In genomic region chr12:124422570-124423523, GRCh38 we compare ENCODE assay signal across 8 cellular contexts.
A peak's percentile ranks its signal among the peaks of the same experiment; 100 is the strongest.
DNase-seq lines count a peak whose midpoint lies in the region; ATAC-seq and TF ChIP-seq lines count a peak whose summit lies in the region.

No MANE protein-coding gene starts in this region.

- no peak for TF ChIP-seq CTCF in HFFc6 (IDR thresholded peaks at IDR 0.05)
- peak; percentile 5 for TF ChIP-seq CTCF in fibroblast of the aortic adventitia (IDR thresholded peaks at IDR 0.05; ENCODE audit: insufficient read depth, low read length)
- no peak for TF ChIP-seq CTCF in osteoblast (IDR thresholded peaks at IDR 0.05; ENCODE audit: extremely low read depth, low read depth, low read length)
- TF ChIP-seq CTCF in glutamatergic neuron (IDR thresholded peaks at IDR 0.05; ENCODE audit: partially characterized antibody, unreplicated experiment): no peak

- H4K20me1 ChIP-seq in osteoblast (ENCODE audit: insufficient read depth, low read length): peaks cover 3% of the 10 kb centered on the region

- H3K9me3 Mint-ChIP-seq in HFFc6: no peaks in the 10 kb centered on the region
- peaks cover 17% of the 10 kb centered on the region for H3K9me3 Mint-ChIP-seq in glutamatergic neuron (ENCODE audit: unreplicated experiment)
- no peaks in the 10 kb centered on the region for H3K9me3 Mint-ChIP-seq in activated naive CD4-positive, alpha-beta T cell treated with anti-CD3 and anti-CD28 coated beads, Interleukin-2, amount 50 U/mL, for 72 hours

- H3K27me3 ChIP-seq in SJSA1 (replicated peaks) (no peaks in the 10 kb centered on the region), osteoblast (ENCODE audit: insufficient read depth, low read length) (no peaks in the 10 kb centered on the region)

- H3K4me1 Mint-ChIP-seq in HFFc6 (ENCODE audit: low read depth): peaks cover 29% of the 10 kb centered on the region
- H3K4me1 Mint-ChIP-seq in glutamatergic neuron (ENCODE audit: low read depth, unreplicated experiment): peaks cover 34% of the 10 kb centered on the region

- H3K36me3 Mint-ChIP-seq in HFFc6 (ENCODE audit: low read depth) (peaks cover 36% of the 10 kb centered on the region), glutamatergic neuron (ENCODE audit: unreplicated experiment) (peaks cover 8% of the 10 kb centered on the region)
- peaks cover 0 to 5% of the 10 kb centered on the region in 2 donors for H3K36me3 Mint-ChIP-seq in activated naive CD4-positive, alpha-beta T cell treated with anti-CD3 and anti-CD28 coated beads, Interleukin-2, amount 50 U/mL, for 72 hours

- H3K4me3 Mint-ChIP-seq in HFFc6 (peak overlapping the region; percentile 73), glutamatergic neuron (ENCODE audit: unreplicated experiment) (no peak overlapping the region)

- H3K4me3 ChIP-seq in SJSA1 (peak overlapping the region; percentile 32), fibroblast of the aortic adventitia (ENCODE audit: low read depth, low read length) (peak overlapping the region; percentile 40), osteoblast (ENCODE audit: insufficient read depth, low read length) (peak overlapping the region; percentile 40)

- peak overlapping the region; percentile 46 for H3K4me2 ChIP-seq in osteoblast (ENCODE audit: insufficient read depth, low read length)

- H3K4me1 ChIP-seq in SJSA1 (replicated peaks) (peaks cover 37% of the 10 kb centered on the region), osteoblast (ENCODE audit: insufficient read depth, low read length) (peaks cover 17% of the 10 kb centered on the region)

- peaks cover 92% of the 10 kb centered on the region for H3K36me3 ChIP-seq in SJSA1
- H3K36me3 ChIP-seq in osteoblast (ENCODE audit: insufficient read depth, low read length): peaks cover 33% of the 10 kb centered on the region

- H2AFZ ChIP-seq in osteoblast (ENCODE audit: low read length): no peak overlapping the region

- H3K27ac ChIP-seq in SJSA1: peak overlapping the region; percentile 79
- peak overlapping the region; percentile 72 for H3K27ac ChIP-seq in osteoblast (ENCODE audit: low read depth, low read length)

- H3K27ac Mint-ChIP-seq in HFFc6 (peak overlapping the region; percentile 91), glutamatergic neuron (ENCODE audit: unreplicated experiment) (no peak overlapping the region)
- no peak overlapping the region for H3K27ac Mint-ChIP-seq in activated naive CD4-positive, alpha-beta T cell treated with anti-CD3 and anti-CD28 coated beads, Interleukin-2, amount 50 U/mL, for 72 hours

- H3K79me2 ChIP-seq in osteoblast (ENCODE audit: insufficient read depth, low read length): peaks cover 2% of the 10 kb centered on the region

- DNase-seq in HFFc6 (peak; percentile 83), SJSA1 (ENCODE audit: low read depth in 1 of 2, low spot score in 2 of 2) (peak; percentile 98 to 99), fibroblast of the aortic adventitia (ENCODE audit: low read depth) (peak; percentile 99), osteoblast (ENCODE audit: insufficient read length, low spot score, missing footprints) (peak; percentile 99), glutamatergic neuron (no peak), NCI-H1436 treated with DMSO at 0.1 percent for 48 hours (lab: John Stamatoyannopoulos, UW) (no peak)
- no peak for DNase-seq in activated naive CD4-positive, alpha-beta T cell treated with anti-CD3 and anti-CD28 coated beads, Interleukin-2, amount 50 U/mL, for 16 hours
- DNase-seq in activated naive CD4-positive, alpha-beta T cell treated with anti-CD3 and anti-CD28 coated beads, Interleukin-2, amount 50 U/mL, for 72 hours (ENCODE audit: low spot score in 2 of 2): no peak

- H3K9me3 ChIP-seq in SJSA1 (replicated peaks): no peaks in the 10 kb centered on the region
- H3K9me3 ChIP-seq in osteoblast (ENCODE audit: low read depth, low read length): no peaks in the 10 kb centered on the region

- no peak for ATAC-seq in activated naive CD4-positive, alpha-beta T cell treated with anti-CD3 and anti-CD28 coated beads, Interleukin-2, amount 50 U/mL, for 72 hours

- H3K27me3 Mint-ChIP-seq in HFFc6 (ENCODE audit: insufficient read depth) (peaks cover 8% of the 10 kb centered on the region), glutamatergic neuron (ENCODE audit: unreplicated experiment) (peaks cover 19% of the 10 kb centered on the region)

Comparison
In these comparisons a context has a peak if more than half of its experiments do, and no peak if none do; other contexts are left out.
1. DNase-seq: peak in HFFc6 (single experiment), SJSA1 (2 of 2), fibroblast of the aortic adventitia (single experiment) and osteoblast (single experiment); none in glutamatergic neuron (single experiment), NCI-H1436 treated with DMSO at 0.1 percent for 48 hours (single experiment), activated naive CD4-positive, alpha-beta T cell treated with anti-CD3 and anti-CD28 coated beads, Interleukin-2, amount 50 U/mL, for 16 hours (single experiment) and activated naive CD4-positive, alpha-beta T cell treated with anti-CD3 and anti-CD28 coated beads, Interleukin-2, amount 50 U/mL, for 72 hours (0 of 2).
2. Peak in every context shown above with its lines, with median percentiles within 50 percentile points of each other: H3K4me3 ChIP-seq.